Comparison of ENCODE assay signal across 16 cellular contexts in the genomic region with DNA sequence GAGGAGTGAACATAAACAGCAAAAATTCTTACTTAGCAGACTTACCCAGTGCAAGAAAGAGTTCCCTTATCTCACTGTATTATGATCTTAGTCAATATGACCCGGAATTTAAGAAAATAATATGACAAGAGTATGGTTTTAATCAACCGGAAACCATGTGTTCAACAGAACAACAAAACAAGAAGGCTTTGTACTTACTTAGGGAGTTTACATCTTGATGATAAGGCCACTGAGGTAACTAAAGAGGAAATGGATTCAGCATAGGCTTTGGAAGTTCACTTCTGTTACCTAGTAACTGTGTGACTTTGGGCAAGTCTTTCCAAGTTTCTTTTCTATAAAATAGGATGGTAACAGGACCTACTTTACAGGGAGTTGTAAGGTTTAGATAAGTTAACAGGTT. TPM values are rescaled to one million over a fixed set of nuclear protein-coding genes. Genes with fewer than 3 reads are reported as not detected.
DNase-seq lines count a peak whose midpoint lies in the region; ATAC-seq, FAIRE-seq and TF ChIP-seq lines count a peak whose summit lies in the region.
"Had no signal": no experiment of that assay in that cellular context is flagged by ENCODE, and none has a peak within 500 bp of the region (broad histone marks: within the 10 kb centered on the region; RNA-seq: fewer than 3 reads in every experiment).

No MANE protein-coding gene starts in this region.

- peak overlapping the region in 1 of 2 donors; percentile 50 for H3K4me3 ChIP-seq in ascending aorta
- no peak overlapping the region for H3K4me3 ChIP-seq in kidney (ENCODE audit: low read length in 2 of 2)
- no peak overlapping the region for H3K4me3 ChIP-seq in smooth muscle cell
- H3K4me3 ChIP-seq: Peyer's patch had no signal

- H4K20me1 ChIP-seq in smooth muscle cell (ENCODE audit: low read depth): no peaks in the 10 kb centered on the region

- H3K36me3 ChIP-seq in ascending aorta (no peaks in the 10 kb centered on the region), kidney (ENCODE audit: control insufficient read depth in 1 of 2, insufficient read depth in 2 of 2, low read length in 2 of 2) (no peaks in the 10 kb centered on the region), smooth muscle cell (ENCODE audit: low read depth) (no peaks in the 10 kb centered on the region)
- H3K36me3 ChIP-seq: Peyer's patch had no signal

- H3K27ac ChIP-seq in ascending aorta: peak overlapping the region; percentile 93 to 94
- H3K27ac ChIP-seq in kidney (ENCODE audit: low read depth in 2 of 2, low read length in 2 of 2): peak overlapping the region in 1 of 2 donors; percentile 10
- H3K27ac ChIP-seq in smooth muscle cell (ENCODE audit: low read depth): peak overlapping the region; percentile 2

- H3K9me3 ChIP-seq in ascending aorta: no peaks in the 10 kb centered on the region
- no peaks in the 10 kb centered on the region for H3K9me3 ChIP-seq in kidney (ENCODE audit: control insufficient read depth in 1 of 2, low read length in 2 of 2)
- no peaks in the 10 kb centered on the region for H3K9me3 ChIP-seq in smooth muscle cell (replicated peaks; ENCODE audit: low read depth)
- H3K9me3 ChIP-seq: Peyer's patch had no signal

- FAIRE-seq in GM12891 (lab: Jason Lieb, UNC): no peak
- peak; percentile 19 for FAIRE-seq in kidney (lab: Jason Lieb, UNC)

- TF ChIP-seq CTCF in ascending aorta (IDR thresholded peaks at IDR 0.05) (no peak), kidney (IDR thresholded peaks at IDR 0.05; ENCODE audit: borderline replicate concordance, extremely low read depth, insufficient read depth) (no peak), smooth muscle cell (IDR thresholded peaks at IDR 0.05; ENCODE audit: borderline replicate concordance, insufficient read depth, poor library complexity, severe bottlenecking) (no peak)

- H3K9ac ChIP-seq in kidney (ENCODE audit: low read length in 2 of 2): no peak overlapping the region
- H3K9ac ChIP-seq in smooth muscle cell (ENCODE audit: low read depth): no peak overlapping the region

- DNase-seq in GM12891 (ENCODE audit: insufficient read length, low spot score): no peak
- no peak for DNase-seq in ascending aorta (ENCODE audit: low spot score in 2 of 2)
- DNase-seq in kidney: no peak
- DNase-seq in smooth muscle cell (lab: John Stamatoyannopoulos, UW; ENCODE audit: unreplicated experiment): no peak
- no peak for DNase-seq in activated naive CD4-positive, alpha-beta T cell (lab: John Stamatoyannopoulos, UW)
- no peak for DNase-seq in NK-92 treated with Interleukin-12 subunit alpha and Interleukin-12 subunit beta, amount 100 ng/mL, for 24 hours (lab: John Stamatoyannopoulos, UW)
- DNase-seq in ecto neural progenitor cell (ENCODE audit: low spot score): no peak
- DNase-seq: HFFc6; MM.1S; NCI-H2081; NCI-H524 treated with DMSO at 0.1 percent for 48 hours; nucleus accumbens; Peyer's patch; stimulated activated naive CD4-positive, alpha-beta T cell treated with Interleukin-2 at 50 U/mL for 16 hours; T-helper 1 cell had no signal

- no peaks in the 10 kb centered on the region for H3K79me2 ChIP-seq in smooth muscle cell (ENCODE audit: low read depth)

- TF ChIP-seq POLR2A in GM12891 (IDR thresholded peaks at IDR 0.05; ENCODE audit: low read depth, low read length): no peak

- no peak for ATAC-seq in HG03097 (IDR thresholded peaks at IDR 0.05; ENCODE audit: low FRiP score, unreplicated experiment)

- no peaks in the 10 kb centered on the region for H3F3A ChIP-seq in smooth muscle cell (ENCODE audit: low read depth)

- H3K4me2 ChIP-seq in smooth muscle cell: peak overlapping the region; percentile 65

- no peak overlapping the region for H2AFZ ChIP-seq in smooth muscle cell (ENCODE audit: low read depth)

- H3K4me1 ChIP-seq in ascending aorta (peaks cover 10 to 69% of the 10 kb centered on the region in 2 donors), kidney (ENCODE audit: control insufficient read depth in 1 of 2, insufficient read depth in 1 of 2, low read depth in 1 of 2, low read length in 2 of 2) (peaks cover 6 to 15% of the 10 kb centered on the region in 2 donors), smooth muscle cell (ENCODE audit: low read depth) (peaks cover 19% of the 10 kb centered on the region)

- H3K27me3 ChIP-seq in ascending aorta (no peaks in the 10 kb centered on the region), smooth muscle cell (ENCODE audit: low read depth) (no peaks in the 10 kb centered on the region)
- H3K27me3 ChIP-seq: Peyer's patch had no signal

- intact Hi-C loops in ascending aorta (cut with DNase I): no loop called here
- intact Hi-C loops in kidney (cut with DNase I): no loop called here

- 22% methylated on average over 2 of the region's 2 CpGs for WGBS in smooth muscle cell (ENCODE audit: low lambda C conversion rate)

TF ChIP-seq in GM12891, 5 proteins besides CTCF, POLR2A, EP300 and RAD21:
- TF ChIP-seq POLR2AphosphoS5 (IDR thresholded peaks at IDR 0.05; ENCODE audit: low read depth, low read length): no peak
- TF ChIP-seq SPI1 (IDR thresholded peaks at IDR 0.05; ENCODE audit: low read depth, low read length): peak; percentile 31; the same call in 1 of the 2 replicates

RNA-seq across cellular contexts. Expression of a gene that starts 7.4 kb away (rescaled TPM):
- 47.1 TPM for polyA plus RNA-seq in GM12891 (2012; ENCODE audit: low read depth, missing spikeins)
- total RNA-seq in ascending aorta: 10.5 TPM
- 45.2 TPM for total RNA-seq in kidney
- polyA plus RNA-seq in kidney (ENCODE audit: insufficient read depth, low read depth, low replicate concordance): 6.5 TPM
- total RNA-seq in smooth muscle cell: 21.8 and 26.7 TPM in 2 replicates
- 9.9 and 14.4 TPM in 2 replicates for polyA plus RNA-seq in smooth muscle cell

RNA-seq across cellular contexts. Expression of a gene that starts 30.6 kb away (rescaled TPM):
- 60.5 TPM for polyA plus RNA-seq in GM12891 (2012; ENCODE audit: low read depth, missing spikeins)
- total RNA-seq in ascending aorta (5,316 TPM), kidney (471 TPM), smooth muscle cell (2,305 and 2,362 TPM in 2 replicates)
- polyA plus RNA-seq in kidney (ENCODE audit: insufficient read depth, low read depth, low replicate concordance) (378 TPM), smooth muscle cell (3,088 and 4,814 TPM in 2 replicates)
